In genomic region chr13:73521970-73522549, GRCh38 we compare ENCODE assay signal across 16 cellular contexts.
DNase-seq lines count a peak whose midpoint lies in the region; ATAC-seq and TF ChIP-seq lines count a peak whose summit lies in the region.
"Had no signal": no experiment of that assay in that cellular context is flagged by ENCODE, and none has a peak within 500 bp of the region (broad histone marks: within the 10 kb centered on the region; RNA-seq: fewer than 3 reads in every experiment).

No MANE protein-coding gene starts in this region.

- no peaks in the 10 kb centered on the region for H3K27me3 ChIP-seq in foreskin keratinocyte
- H3K27me3 ChIP-seq in effector memory CD4-positive, alpha-beta T cell (replicated peaks; ENCODE audit: control insufficient read depth, insufficient read depth, low read length, poor library complexity, severe bottlenecking), result no peaks in the 10 kb centered on the region
- H3K27me3 ChIP-seq: BLaER1 treated with 17β-estradiol and CSF1 and Interleukin-3, amounts not matched to agents 10 nM and 100 nM had no signal

- intact Hi-C loops in Right ventricle myocardium inferior (cut with DNase I), result no loop called here

- H3K27ac ChIP-seq in foreskin keratinocyte, result peak overlapping the region; percentile 66
- H3K27ac ChIP-seq in effector memory CD4-positive, alpha-beta T cell (ENCODE audit: insufficient read depth, low read length, poor library complexity, severe bottlenecking), result no peak overlapping the region
- H3K27ac ChIP-seq: BLaER1 treated with 17β-estradiol and CSF1 and Interleukin-3, amounts not matched to agents 10 nM and 100 nM had no signal

- peaks cover 29% of the 10 kb centered on the region for H3K4me1 Mint-ChIP-seq in activated naive CD4-positive, alpha-beta T cell treated with anti-CD3 and anti-CD28 coated beads, Interleukin-2, amount 10 ng/mL, durations not matched to agents 7 days and 5 days
- H3K4me1 Mint-ChIP-seq in glutamatergic neuron (ENCODE audit: low read depth, unreplicated experiment), result no peaks in the 10 kb centered on the region

- H3K36me3 ChIP-seq in effector memory CD4-positive, alpha-beta T cell (ENCODE audit: control insufficient read depth, insufficient read depth, low read length), result no peaks in the 10 kb centered on the region
- H3K36me3 ChIP-seq: BLaER1 treated with 17β-estradiol and CSF1 and Interleukin-3, amounts not matched to agents 10 nM and 100 nM; HAP-1 had no signal

- no peak for ATAC-seq in activated naive CD4-positive, alpha-beta T cell treated with anti-CD3 and anti-CD28 coated beads, Interleukin-2, amount 50 U/mL, for 72 hours
- ATAC-seq in foreskin keratinocyte (peak; percentile 53), Right ventricle myocardium inferior (no peak)
- ATAC-seq: GM12878 had no signal

- no peak overlapping the region for H3K4me3 ChIP-seq in effector memory CD4-positive, alpha-beta T cell (ENCODE audit: insufficient read depth, low read depth, low read length, poor library complexity, severe bottlenecking)
- H3K4me3 ChIP-seq: BLaER1 treated with 17β-estradiol and CSF1 and Interleukin-3, amounts not matched to agents 10 nM and 100 nM; GM12878; HAP-1 had no signal

- peak overlapping the region; percentile 88 for H3K27ac Mint-ChIP-seq in activated naive CD4-positive, alpha-beta T cell treated with anti-CD3 and anti-CD28 coated beads, Interleukin-2, amount 10 ng/mL, durations not matched to agents 7 days and 5 days
- no peak overlapping the region for H3K27ac Mint-ChIP-seq in activated naive CD4-positive, alpha-beta T cell treated with anti-CD3 and anti-CD28 coated beads, Interleukin-2, amount 50 U/mL, for 72 hours
- no peak overlapping the region for H3K27ac Mint-ChIP-seq in glutamatergic neuron (ENCODE audit: unreplicated experiment)

- H3K4me3 Mint-ChIP-seq in activated naive CD4-positive, alpha-beta T cell treated with anti-CD3 and anti-CD28 coated beads, Interleukin-2, amount 10 ng/mL, durations not matched to agents 7 days and 5 days, result no peak overlapping the region
- H3K4me3 Mint-ChIP-seq in glutamatergic neuron (ENCODE audit: unreplicated experiment), result no peak overlapping the region

- DNase-seq in activated naive CD4-positive, alpha-beta T cell treated with anti-CD3 and anti-CD28 coated beads, Interleukin-2, amount 10 ng/mL, durations not matched to agents 7 days and 5 days, result no peak
- no peak for DNase-seq in activated naive CD4-positive, alpha-beta T cell treated with anti-CD3 and anti-CD28 coated beads, Interleukin-2, amount 50 U/mL, for 72 hours (ENCODE audit: low spot score in 2 of 2)
- DNase-seq in amniotic epithelial cell (ENCODE audit: low read depth) (peak; percentile 11), foreskin keratinocyte (peak in 1 of 2 donors; percentile 26), superior temporal gyrus (ENCODE audit: extremely low spot score) (peak; percentile 46), glutamatergic neuron (no peak), Right ventricle myocardium inferior (ENCODE audit: missing footprints) (no peak)
- no peak for DNase-seq in effector memory CD4-positive, alpha-beta T cell
- DNase-seq: DND-41; Karpas-422; NCI-H446 treated with DMSO at 0.1 percent for 48 hours; NK-92 treated with Interleukin-12 subunit alpha and Interleukin-12 subunit beta, amount 100 ng/mL, for 24 hours; SIG-M5 had no signal

- no peaks in the 10 kb centered on the region for H3K9me3 Mint-ChIP-seq in activated naive CD4-positive, alpha-beta T cell treated with anti-CD3 and anti-CD28 coated beads, Interleukin-2, amount 10 ng/mL, durations not matched to agents 7 days and 5 days
- H3K9me3 Mint-ChIP-seq in activated naive CD4-positive, alpha-beta T cell treated with anti-CD3 and anti-CD28 coated beads, Interleukin-2, amount 50 U/mL, for 72 hours, result peaks cover 0 to 7% of the 10 kb centered on the region in 2 donors
- H3K9me3 Mint-ChIP-seq in glutamatergic neuron (ENCODE audit: unreplicated experiment), result no peaks in the 10 kb centered on the region

- TF ChIP-seq CTCF in foreskin keratinocyte (conservative IDR thresholded peaks at IDR 0.05), result no peak
- no peak for TF ChIP-seq CTCF in glutamatergic neuron (IDR thresholded peaks at IDR 0.05; ENCODE audit: partially characterized antibody, unreplicated experiment)

- no peaks in the 10 kb centered on the region for H3K27me3 Mint-ChIP-seq in activated naive CD4-positive, alpha-beta T cell treated with anti-CD3 and anti-CD28 coated beads, Interleukin-2, amount 10 ng/mL, durations not matched to agents 7 days and 5 days
- H3K27me3 Mint-ChIP-seq in glutamatergic neuron (ENCODE audit: unreplicated experiment), result peaks cover 6% of the 10 kb centered on the region

- peaks cover 10% of the 10 kb centered on the region for H3K4me1 ChIP-seq in foreskin keratinocyte
- H3K4me1 ChIP-seq in effector memory CD4-positive, alpha-beta T cell (ENCODE audit: control insufficient read depth, insufficient read depth, low read length, poor library complexity, severe bottlenecking), result no peaks in the 10 kb centered on the region

- no peaks in the 10 kb centered on the region for H3K36me3 Mint-ChIP-seq in activated naive CD4-positive, alpha-beta T cell treated with anti-CD3 and anti-CD28 coated beads, Interleukin-2, amount 10 ng/mL, durations not matched to agents 7 days and 5 days
- H3K36me3 Mint-ChIP-seq in activated naive CD4-positive, alpha-beta T cell treated with anti-CD3 and anti-CD28 coated beads, Interleukin-2, amount 50 U/mL, for 72 hours, result no peaks in the 10 kb centered on the region
- no peaks in the 10 kb centered on the region for H3K36me3 Mint-ChIP-seq in glutamatergic neuron (ENCODE audit: unreplicated experiment)

- CTCF ChIA-PET in activated naive CD4-positive, alpha-beta T cell treated with anti-CD3 and anti-CD28 coated beads, Interleukin-2, amount 10 ng/mL, durations not matched to agents 7 days and 5 days (lab: Charles Lee), result no interaction called here

- no peaks in the 10 kb centered on the region for H3K9me3 ChIP-seq in effector memory CD4-positive, alpha-beta T cell (ENCODE audit: control insufficient read depth, low read length)
- H3K9me3 ChIP-seq: BLaER1 treated with 17β-estradiol and CSF1 and Interleukin-3, amounts not matched to agents 10 nM and 100 nM; HAP-1 had no signal

Comparison
In these comparisons a context has a peak if more than half of its experiments do, and no peak if none do; other contexts are left out.
1. DNase-seq: peak in amniotic epithelial cell (single experiment) and superior temporal gyrus (single experiment); none in activated naive CD4-positive, alpha-beta T cell treated with anti-CD3 and anti-CD28 coated beads, Interleukin-2, amount 10 ng/mL, durations not matched to agents 7 days and 5 days (single experiment), activated naive CD4-positive, alpha-beta T cell treated with anti-CD3 and anti-CD28 coated beads, Interleukin-2, amount 50 U/mL, for 72 hours (0 of 2), effector memory CD4-positive, alpha-beta T cell (0 of 3), glutamatergic neuron (single experiment) and Right ventricle myocardium inferior (single experiment).